15 cellular contexts compared by ENCODE assay signal in genomic region chr6:29958916-29959315, GRCh38.
"Had no signal": no experiment of that assay in that cellular context is flagged by ENCODE, and none has a peak within 500 bp of the region (broad histone marks: within the 10 kb centered on the region; RNA-seq: fewer than 3 reads in every experiment).

No MANE protein-coding gene starts in this region.

- H3K36me3 ChIP-seq: heart left ventricle, sigmoid colon, suprapubic skin, thyroid gland, uterus had no signal

- ATAC-seq: heart left ventricle; left colon; left ventricle myocardium superior; stimulated activated naive CD8-positive, alpha-beta T cell treated with anti-CD3 and anti-CD28 coated beads, Interleukin-15, Interleukin-2, amounts not matched to agents 100 U/mL and 50 U/mL, for 24 hours had no signal

- H3K4me3 ChIP-seq: heart left ventricle, sigmoid colon, skin epidermis, suprapubic skin, thyroid gland, uterus had no signal

- H3K4me1 ChIP-seq: sigmoid colon, suprapubic skin, thyroid gland, uterus had no signal

- H3K27me3 Mint-ChIP-seq: naive B cell, type B pancreatic cell had no signal

- H3K27me3 ChIP-seq: heart left ventricle, sigmoid colon, suprapubic skin, thyroid gland, uterus had no signal

- H3K27ac ChIP-seq: heart left ventricle, sigmoid colon, skin epidermis, suprapubic skin, thyroid gland, uterus had no signal

- H3K9me3 Mint-ChIP-seq: naive B cell, type B pancreatic cell had no signal

- H3K4me3 Mint-ChIP-seq: nephron progenitor cell, type B pancreatic cell had no signal

- H3K36me3 Mint-ChIP-seq: naive B cell, type B pancreatic cell had no signal

- DNase-seq: foreskin melanocyte; heart left ventricle; hippocampal formation; left colon; left ventricle myocardium superior; mesendoderm; naive B cell; nephron progenitor cell; sigmoid colon; stimulated activated naive CD8-positive, alpha-beta T cell treated with anti-CD3 and anti-CD28 coated beads, Interleukin-15, Interleukin-2, amounts not matched to agents 100 U/mL and 50 U/mL, for 24 hours; thyroid gland; uterus had no signal

- H3K9me3 ChIP-seq: heart left ventricle, sigmoid colon, suprapubic skin, thyroid gland, uterus had no signal

- H3K27ac Mint-ChIP-seq: type B pancreatic cell had no signal
